8 cellular contexts compared by ENCODE assay signal in genomic region chr17:81509048-81509686, GRCh38. TPM values are rescaled to one million over a fixed set of nuclear protein-coding genes. Genes with fewer than 3 reads are reported as not detected.
A peak's percentile ranks its signal among the peaks of the same experiment; 100 is the strongest.
DNase-seq lines count a peak whose midpoint lies in the region; ATAC-seq, FAIRE-seq and TF ChIP-seq lines count a peak whose summit lies in the region.

No MANE protein-coding gene starts in this region.

- peak; percentile 89 to 98 for TF ChIP-seq POLR2A in H1 (IDR thresholded peaks at IDR 0.05; ENCODE audit: control extremely low read depth in 1 of 2, low read depth in 2 of 2, low read length in 2 of 2)

- H3K36me3 Mint-ChIP-seq in activated CD4-positive, alpha-beta T cell treated with anti-CD3 and anti-CD28 coated beads for 36 hours (ENCODE audit: low read depth), result peaks cover 44% of the 10 kb centered on the region

- H2BK15ac ChIP-seq in H1 (ENCODE audit: low read length) (no peak overlapping the region), neuronal stem cell (ENCODE audit: low read length) (no peak overlapping the region)

- H2BK5ac ChIP-seq in H1 (ENCODE audit: low read depth, low read length), result no peak overlapping the region; the same call in 1 of the 2 replicates
- H2BK5ac ChIP-seq in neuronal stem cell (ENCODE audit: low read length), result no peak overlapping the region

- no peak overlapping the region for H2BK12ac ChIP-seq in H1 (ENCODE audit: low read depth, low read length)
- H2BK12ac ChIP-seq in neuronal stem cell (ENCODE audit: low read length), result no peak overlapping the region

- H3K4me2 ChIP-seq in H1 (ENCODE audit: insufficient read depth in 1 of 2, low read depth in 2 of 2, low read length in 2 of 2), result peak overlapping the region; percentile 97 to 98
- peak overlapping the region; percentile 26 for H3K4me2 ChIP-seq in neuronal stem cell (ENCODE audit: insufficient read depth, low read length, poor library complexity, severe bottlenecking)

- TF ChIP-seq CTCF in H1 (IDR thresholded peaks at IDR 0.05; ENCODE audit: control extremely low read depth in 1 of 3, insufficient read depth in 1 of 3, low read depth in 1 of 3, low read length in 3 of 3), result 0 out of 4 replicates have a peak, but pooled peaks of 1 of the 3 experiments have one; percentile 1

- H3K27me3 ChIP-seq in SJSA1 (replicated peaks), result no peaks in the 10 kb centered on the region; the same call in 1 of the 2 replicates
- H3K27me3 ChIP-seq in H1 (replicated peaks in 1 of 4; ENCODE audit: control insufficient read depth in 3 of 4, extremely low read depth in 1 of 4, insufficient read depth in 3 of 4, low read length in 3 of 4), result no peaks in the 10 kb centered on the region
- no peaks in the 10 kb centered on the region for H3K27me3 ChIP-seq in neuronal stem cell (ENCODE audit: control insufficient read depth in 3 of 3, insufficient read depth in 3 of 3, low read depth in 1 of 3, low read length in 3 of 3)

- H3K4me3 Mint-ChIP-seq in activated CD4-positive, alpha-beta T cell treated with anti-CD3 and anti-CD28 coated beads for 36 hours, result peak overlapping the region; percentile 97

- TF ChIP-seq EP300 in H1 (IDR thresholded peaks at IDR 0.05; ENCODE audit: borderline replicate concordance in 1 of 2, low read depth in 2 of 2, low read length in 2 of 2), result no peak

- H2BK20ac ChIP-seq in H1 (ENCODE audit: low read length), result no peak overlapping the region

- H3K27ac ChIP-seq in SJSA1, result 0 out of 2 replicates have a peak overlapping the region, but pooled peaks have one; percentile 11
- H3K27ac ChIP-seq in H1 (ENCODE audit: low read depth, low read length), result no peak overlapping the region
- peak overlapping the region; percentile 7 for H3K27ac ChIP-seq in neuronal stem cell (replicated peaks; ENCODE audit: low read length)

- no peak overlapping the region for H3K4ac ChIP-seq in H1 (replicated peaks; ENCODE audit: insufficient read length, low read depth, low read length)
- H3K4ac ChIP-seq in neuronal stem cell (ENCODE audit: low read length), result no peak overlapping the region

- H3K79me1 ChIP-seq in H1 (ENCODE audit: low read depth, low read length) (peaks cover 14% of the 10 kb centered on the region), neuronal stem cell (ENCODE audit: low read depth, low read length) (peaks cover 13% of the 10 kb centered on the region)

- H3K23me2 ChIP-seq in H1 (ENCODE audit: low read depth, low read length), result peaks cover 20% of the 10 kb centered on the region

- H2BK120ac ChIP-seq in H1 (replicated peaks; ENCODE audit: low read depth, low read length), result no peak overlapping the region
- no peak overlapping the region for H2BK120ac ChIP-seq in neuronal stem cell (ENCODE audit: low read depth, low read length)

- intact Hi-C loops in activated CD4-positive, alpha-beta T cell treated with anti-CD3 and anti-CD28 coated beads for 36 hours (cut with DNase I, micrococcal nuclease), result loop anchor here in 1 of 2 experiments (2.0 kb wide), 2 partner anchors 24 to 114 kb away; partner anchors contain the start of gene BAHCC1

- no peaks in the 10 kb centered on the region for H3K9me3 Mint-ChIP-seq in activated CD4-positive, alpha-beta T cell treated with anti-CD3 and anti-CD28 coated beads for 36 hours (ENCODE audit: low read depth)

- H3K79me2 ChIP-seq in H1 (ENCODE audit: control insufficient read depth in 1 of 2, insufficient read depth in 2 of 2, low read length in 2 of 2), result peaks cover 24 to 32% of the 10 kb centered on the region in 2 experiments

- H3K18ac ChIP-seq in H1 (ENCODE audit: extremely low read depth, low read length), result no peak overlapping the region
- H3K18ac ChIP-seq in neuronal stem cell (ENCODE audit: low read length), result no peak overlapping the region

- H3K9ac ChIP-seq in H1 (replicated peaks in 1 of 4; ENCODE audit: extremely low read depth in 1 of 4, low read depth in 3 of 4, low read length in 3 of 4) (no peak overlapping the region), neuronal stem cell (ENCODE audit: low read depth, low read length, poor library complexity) (no peak overlapping the region)

- H3K27ac Mint-ChIP-seq in activated CD4-positive, alpha-beta T cell treated with anti-CD3 and anti-CD28 coated beads for 36 hours, result peak overlapping the region; percentile 86

- H2AK5ac ChIP-seq in H1 (ENCODE audit: low read depth, low read length), result no peak overlapping the region
- no peak overlapping the region for H2AK5ac ChIP-seq in neuronal stem cell (ENCODE audit: low read depth, low read length)

- CTCF ChIA-PET in activated CD4-positive, alpha-beta T cell treated with anti-CD3 and anti-CD28 coated beads for 36 hours (lab: Charles Lee), result interaction anchor here (0.7 to 1.4 kb wide), 3 partner anchors 10 to 215 kb away, joined by 3 to 4 read pairs (median 3); no protein-coding TSS in a partner anchor
- CTCF ChIA-PET in H1 (lab: Charles Lee; ENCODE audit: partially characterized antibody), result interaction anchor here (1.1 to 2.3 kb wide), 5 partner anchors 10 to 367 kb away, joined by 3 to 8 read pairs (median 4); no protein-coding TSS in a partner anchor

- H3K9me3 ChIP-seq in SJSA1 (replicated peaks) (0 out of 2 replicates have a peak, but pooled peaks cover 5% of the 10 kb centered on the region), H1 (ENCODE audit: insufficient read depth in 2 of 2, low read depth in 1 of 2, low read length in 1 of 2) (no peaks in the 10 kb centered on the region), neuronal stem cell (replicated peaks in 1 of 2; ENCODE audit: control insufficient read depth in 2 of 2, insufficient read depth in 1 of 2, low read depth in 1 of 2, low read length in 2 of 2) (peaks cover 0 to 8% of the 10 kb centered on the region in 2 donors)

- POLR2A ChIA-PET in activated CD4-positive, alpha-beta T cell treated with anti-CD3 and anti-CD28 coated beads for 36 hours (lab: Charles Lee), result interaction anchor here (0.6 to 1.0 kb wide), 4 partner anchors 9 to 1662 kb away, joined by 3 to 5 read pairs (median 3); no protein-coding TSS in a partner anchor
- POLR2A ChIA-PET in H1 (lab: Charles Lee; ENCODE audit: partially characterized antibody), result interaction anchor here (0.6 to 35.8 kb wide), 25 partner anchors 7 to 479 kb away, joined by 3 to 1004 read pairs (median 4); partner anchors contain the start of genes ACTG1, BAHCC1, FAAP100 and FSCN2

- DNase-seq in activated CD4-positive, alpha-beta T cell treated with anti-CD3 and anti-CD28 coated beads for 36 hours, result peak; percentile 22
- no peak for DNase-seq in activated CD4-positive, alpha-beta T cell treated with anti-CD3 and anti-CD28 coated beads for 4 hours
- DNase-seq in SJSA1 (ENCODE audit: low read depth in 1 of 2, low spot score in 2 of 2), result peak in 1 of 2 experiments; percentile 39
- DNase-seq in H1 (ENCODE audit: low read depth in 1 of 2, low spot score in 2 of 2), result no peak
- DNase-seq in neuronal stem cell (ENCODE audit: low spot score), result no peak
- no peak for DNase-seq in HuH-7.5 (ENCODE audit: low spot score)

- H3K27me3 Mint-ChIP-seq in activated CD4-positive, alpha-beta T cell treated with anti-CD3 and anti-CD28 coated beads for 36 hours, result no peaks in the 10 kb centered on the region

- WGBS in H1 (ENCODE audit: extremely low coverage in 1 of 2, insufficient coverage in 1 of 2, insufficient read length in 1 of 2, insufficient replicate concordance in 2 of 2, low coverage in 1 of 2, low lambda C conversion rate in 2 of 2, missing lambda C conversion rate in 1 of 2), 2 experiments, result 69% methylated on average over 8 of the region's 8 CpGs; no CpG with 5 or more reads in 1 of the 2 experiments
- WGBS in neuronal stem cell (ENCODE audit: extremely low coverage in 2 of 2, insufficient read length in 2 of 2, insufficient replicate concordance in 1 of 2), 2 donors, result no CpG with 5 or more reads among the region's 8 CpGs

- H4K20me1 ChIP-seq in H1 (replicated peaks in 1 of 2; ENCODE audit: control insufficient read depth in 1 of 2, insufficient read depth in 2 of 2, low read length in 2 of 2), result peaks cover 23 to 29% of the 10 kb centered on the region in 2 experiments

- H3K4me1 Mint-ChIP-seq in activated CD4-positive, alpha-beta T cell treated with anti-CD3 and anti-CD28 coated beads for 36 hours, result peaks cover 12% of the 10 kb centered on the region

- TF ChIP-seq RAD21 in H1 (IDR thresholded peaks at IDR 0.05 in 1 of 2, conservative IDR thresholded peaks at IDR 0.05 in 1 of 2; ENCODE audit: low read depth in 2 of 2, low read length in 2 of 2), result no peak

- no peak overlapping the region for H3K56ac ChIP-seq in H1 (replicated peaks; ENCODE audit: insufficient read length, low read depth, low read length)

- H4K8ac ChIP-seq in H1 (ENCODE audit: extremely low read depth, insufficient read depth, low read length), result no peak overlapping the region
- no peak overlapping the region for H4K8ac ChIP-seq in neuronal stem cell (ENCODE audit: low read depth, low read length)

- no peak overlapping the region for H3K23ac ChIP-seq in H1 (ENCODE audit: insufficient read length)
- no peak overlapping the region for H3K23ac ChIP-seq in neuronal stem cell (ENCODE audit: low read depth, low read length, poor library complexity)

- no peak overlapping the region for H4K91ac ChIP-seq in H1 (replicated peaks; ENCODE audit: insufficient read length, low read length)
- no peak overlapping the region for H4K91ac ChIP-seq in neuronal stem cell (ENCODE audit: low read depth, low read length, poor library complexity)

- peak overlapping the region; percentile 80 for H3K4me3 ChIP-seq in SJSA1
- H3K4me3 ChIP-seq in H1 (ENCODE audit: extremely low read depth in 1 of 4, insufficient read depth in 2 of 4, low read depth in 3 of 4, low read length in 4 of 4), result peak overlapping the region; percentile 75 to 93 (median 90); a peak in 5 of 8 replicates
- H3K4me3 ChIP-seq in neuronal stem cell (ENCODE audit: low read length in 2 of 2), result peak overlapping the region; percentile 10 to 95

- FAIRE-seq in H1 (lab: Jason Lieb, UNC), result no peak

- H3K36me3 ChIP-seq in SJSA1 (peaks cover 56% of the 10 kb centered on the region), H1 (ENCODE audit: control insufficient read depth in 2 of 4, insufficient read depth in 4 of 4, low read length in 3 of 4) (peaks cover 19 to 37% (median 31%) of the 10 kb centered on the region in 4 experiments; a peak in 7 of 8 replicates), neuronal stem cell (replicated peaks in 1 of 2; ENCODE audit: control insufficient read depth in 2 of 2, insufficient read depth in 2 of 2, low read length in 2 of 2) (peaks cover 29 to 39% of the 10 kb centered on the region in 2 donors)

- peaks cover 27% of the 10 kb centered on the region for H3K4me1 ChIP-seq in SJSA1 (replicated peaks)
- H3K4me1 ChIP-seq in H1 (replicated peaks in 1 of 4; ENCODE audit: control insufficient read depth in 3 of 4, insufficient read depth in 4 of 4, low read length in 3 of 4), result peaks cover 0 to 6% (median 3%) of the 10 kb centered on the region in 4 experiments; a peak in 2 of 7 replicates
- peaks cover 5 to 7% of the 10 kb centered on the region in 2 donors for H3K4me1 ChIP-seq in neuronal stem cell (ENCODE audit: control insufficient read depth in 2 of 2, insufficient read depth in 1 of 2, low read depth in 1 of 2, low read length in 2 of 2)

- H4K5ac ChIP-seq in H1 (ENCODE audit: insufficient read length, low read depth, low read length), result no peak overlapping the region

- H3K14ac ChIP-seq in H1 (ENCODE audit: insufficient read length) (no peak overlapping the region), neuronal stem cell (ENCODE audit: low read length) (no peak overlapping the region)

- no peak for ATAC-seq in activated CD4-positive, alpha-beta T cell treated with anti-CD3 and anti-CD28 coated beads for 36 hours
- ATAC-seq in GM18870 (IDR thresholded peaks at IDR 0.05; ENCODE audit: unreplicated experiment), result no peak
- ATAC-seq in HG03135 (IDR thresholded peaks at IDR 0.05; ENCODE audit: unreplicated experiment), result no peak

- H2AFZ ChIP-seq in H1 (ENCODE audit: low read length) (no peak overlapping the region), neuronal stem cell (ENCODE audit: low read length) (no peak overlapping the region)

RNA-seq across cellular contexts. Expression of gene ACTG1, which starts 3.4 kb away (rescaled TPM):
- total RNA-seq in activated CD4-positive, alpha-beta T cell treated with anti-CD3 and anti-CD28 coated beads for 36 hours, result 1,000 to 10,000 TPM; 4,119 to 5,987 TPM
- total RNA-seq in SJSA1 (2014; rRNA removed; shearing (Covaris generic)), result 9,784 and 9,807 TPM in 2 replicates
- 3,535 and 3,691 TPM in 2 replicates for total RNA-seq in H1 (2021; fragmentation: NEBNext Ultra II Directional; extraction: Animal tissue kit (Norgen Biotek cat#: 25700))
- 5,010 and 7,420 TPM in 2 replicates for polyA plus RNA-seq in H1 (2011; rRNA removed)
- polyA plus RNA-seq in H1 (2011; cell fraction: cytosol; rRNA removed), result 3,868 TPM
- 4,694 TPM for polyA plus RNA-seq in H1 (2011; cell fraction: nucleus; rRNA removed)
- polyA plus RNA-seq in H1 (2012, experiment 1 of 2), result 3,170 to 3,474 TPM (median 3,377 TPM) in 4 replicates
- 3,649 TPM for polyA plus RNA-seq in H1 (2012, experiment 2 of 2)
- 4,243 TPM for polyA plus RNA-seq in H1 (2013, experiment 1 of 2)
- polyA plus RNA-seq in H1 (2013, experiment 2 of 2), result 4,284 TPM
- 1,111 and 1,306 TPM in 2 replicates for polyA minus RNA-seq in H1 (2011; rRNA and poly(A)+ RNA removed)
- polyA minus RNA-seq in H1 (2011; cell fraction: cytosol; rRNA and poly(A)+ RNA removed), result 1,521 TPM
- 1,666 TPM for polyA minus RNA-seq in H1 (2011; cell fraction: nucleus; rRNA and poly(A)+ RNA removed)
- 5,937 TPM for polyA plus RNA-seq in neuronal stem cell (2013, experiment 1 of 2)
- polyA plus RNA-seq in neuronal stem cell (2013, experiment 2 of 2), result 5,622 TPM

RNA-seq across cellular contexts. Expression of gene FSCN2, which starts 19.0 kb away (rescaled TPM):
- total RNA-seq in activated CD4-positive, alpha-beta T cell treated with anti-CD3 and anti-CD28 coated beads for 36 hours, result under 1 TPM; 0.23 to 0.58 TPM
- 0.61 and 1.4 TPM in 2 replicates for total RNA-seq in SJSA1 (2014; rRNA removed; shearing (Covaris generic))
- total RNA-seq in H1 (2021; fragmentation: NEBNext Ultra II Directional; extraction: Animal tissue kit (Norgen Biotek cat#: 25700)), result 0.30 TPM in 1 of 2 replicates, not detected in the other
- polyA plus RNA-seq in H1 (2011; rRNA removed), result 0.18 and 0.44 TPM in 2 replicates
- polyA plus RNA-seq in H1 (2011; cell fraction: cytosol; rRNA removed), result 0.14 TPM
- polyA plus RNA-seq in H1 (2011; cell fraction: nucleus; rRNA removed), result 0.88 TPM
- polyA plus RNA-seq in H1 (2012, experiment 1 of 2), result 0.12 to 0.43 TPM (median 0.30 TPM) in 4 replicates
- polyA plus RNA-seq in H1 (2012, experiment 2 of 2), result 0.28 TPM
- not detected for polyA plus RNA-seq in H1 (2013, experiment 1 of 2)
- polyA plus RNA-seq in H1 (2013, experiment 2 of 2), result 0.07 TPM
- polyA minus RNA-seq in H1 (2011; rRNA and poly(A)+ RNA removed), result 0.09 and 0.10 TPM in 2 replicates
- polyA minus RNA-seq in H1 (2011; cell fraction: cytosol; rRNA and poly(A)+ RNA removed), result not detected
- polyA minus RNA-seq in H1 (2011; cell fraction: nucleus; rRNA and poly(A)+ RNA removed), result 0.90 TPM
- polyA plus RNA-seq in neuronal stem cell (2013, experiment 1 of 2), result 0.20 TPM
- polyA plus RNA-seq in neuronal stem cell (2013, experiment 2 of 2), result 0.25 TPM

RNA-seq across cellular contexts. Expression of gene FAAP100, which starts 43.0 kb away (rescaled TPM):
- 10 to 100 TPM; 30.4 to 39.3 TPM for total RNA-seq in activated CD4-positive, alpha-beta T cell treated with anti-CD3 and anti-CD28 coated beads for 36 hours
- total RNA-seq in SJSA1 (2014; rRNA removed; shearing (Covaris generic)), result 26.0 and 28.1 TPM in 2 replicates
- total RNA-seq in H1 (2021; fragmentation: NEBNext Ultra II Directional; extraction: Animal tissue kit (Norgen Biotek cat#: 25700)), result 37.9 and 41.8 TPM in 2 replicates
- 23.2 and 33.1 TPM in 2 replicates for polyA plus RNA-seq in H1 (2011; rRNA removed)
- polyA plus RNA-seq in H1 (2011; cell fraction: cytosol; rRNA removed), result 28.9 TPM
- 69.4 TPM for polyA plus RNA-seq in H1 (2011; cell fraction: nucleus; rRNA removed)
- polyA plus RNA-seq in H1 (2012, experiment 1 of 2), result 17.1 to 31.4 TPM (median 28.6 TPM) in 4 replicates
- polyA plus RNA-seq in H1 (2012, experiment 2 of 2), result 25.6 TPM
- 16.0 TPM for polyA plus RNA-seq in H1 (2013, experiment 1 of 2)
- polyA plus RNA-seq in H1 (2013, experiment 2 of 2), result 16.3 TPM
- polyA minus RNA-seq in H1 (2011; rRNA and poly(A)+ RNA removed), result 13.3 and 19.4 TPM in 2 replicates
- polyA minus RNA-seq in H1 (2011; cell fraction: cytosol; rRNA and poly(A)+ RNA removed), result 18.1 TPM
- polyA minus RNA-seq in H1 (2011; cell fraction: nucleus; rRNA and poly(A)+ RNA removed), result 33.6 TPM
- 11.8 TPM for polyA plus RNA-seq in neuronal stem cell (2013, experiment 1 of 2)
- polyA plus RNA-seq in neuronal stem cell (2013, experiment 2 of 2), result 12.1 TPM
